ENCODE assay signal across 1 cellular context in the genomic region with DNA sequence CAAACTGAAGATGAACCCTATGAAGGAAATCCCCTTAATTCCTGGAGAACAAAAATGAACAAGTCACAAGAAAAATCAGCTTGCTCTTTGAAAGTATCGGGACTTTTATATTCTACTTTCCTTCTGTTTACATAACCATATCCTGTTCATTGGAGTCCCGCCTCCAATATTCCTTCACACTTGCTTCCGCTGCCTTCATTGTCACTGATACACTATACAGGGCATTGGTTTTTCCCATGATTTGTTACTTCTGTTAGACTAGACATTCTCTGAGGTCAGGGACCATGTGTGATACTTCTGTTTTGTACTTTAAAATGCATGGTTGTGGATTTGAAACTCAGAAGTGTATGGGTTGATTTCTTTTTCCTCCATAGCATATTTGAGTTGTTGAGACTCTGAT.
TF ChIP-seq lines count a peak whose summit lies in the region.

No MANE protein-coding gene starts in this region.

TF ChIP-seq in endothelial cell of umbilical vein, 7 proteins besides CTCF, POLR2A, EP300 and RAD21:
- TF ChIP-seq EZH2 (IDR thresholded peaks at IDR 0.05; ENCODE audit: borderline replicate concordance, low read depth, low read length, severe bottlenecking) (no peak), JUN (IDR thresholded peaks at IDR 0.05; ENCODE audit: borderline replicate concordance, insufficient read depth, insufficient read length, low read depth) (no peak), FOS (IDR thresholded peaks at IDR 0.05; ENCODE audit: borderline replicate concordance, insufficient read depth, low read length) (no peak), MYC (IDR thresholded peaks at IDR 0.05; ENCODE audit: low read depth, low read length) (no peak), POLR2AphosphoS5 (IDR thresholded peaks at IDR 0.05; ENCODE audit: insufficient read depth, low read depth, low read length) (no peak), GATA2 (IDR thresholded peaks at IDR 0.05; ENCODE audit: insufficient read depth, insufficient read length, low read depth, low read length) (no peak)
- TF ChIP-seq, protein P1, sequence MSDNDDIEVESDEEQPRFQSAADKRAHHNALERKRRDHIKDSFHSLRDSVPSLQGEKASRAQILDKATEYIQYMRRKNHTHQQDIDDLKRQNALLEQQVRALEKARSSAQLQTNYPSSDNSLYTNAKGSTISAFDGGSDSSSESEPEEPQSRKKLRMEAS (IDR thresholded peaks at IDR 0.05; ENCODE audit: insufficient read depth, insufficient read length), result no peak
